ENCODE assay signal across 2 cellular contexts in the genomic region with DNA sequence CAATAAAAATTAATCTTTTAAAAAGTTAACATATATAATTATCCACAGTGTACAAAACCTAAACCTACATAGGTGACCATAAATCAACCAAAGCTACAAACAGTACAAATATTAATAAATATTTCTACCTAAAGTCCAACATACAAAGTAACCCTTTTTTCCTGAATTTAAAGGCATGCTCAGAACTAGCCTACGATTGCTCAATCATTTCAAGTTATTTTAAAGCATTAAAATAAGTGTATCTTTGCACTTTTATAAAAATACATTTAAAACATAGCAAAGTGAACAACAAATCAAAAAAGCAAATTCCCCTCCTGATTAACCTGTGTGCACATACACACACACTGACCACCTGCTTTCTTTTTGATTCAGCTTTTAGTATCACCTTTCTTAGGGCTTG.
TF ChIP-seq lines count a peak whose summit lies in the region.

No MANE protein-coding gene starts in this region.

TF ChIP-seq in IMR-90, 13 proteins besides CTCF, POLR2A, EP300 and RAD21 (continued from another document):
- no peak for TF ChIP-seq MXI1 (IDR thresholded peaks at IDR 0.05; ENCODE audit: borderline replicate concordance, low read depth, low read length)

TF ChIP-seq in HepG2, 621 proteins besides CTCF, POLR2A, EP300 and RAD21 (continued from another document):
- TF ChIP-seq, protein P1, sequence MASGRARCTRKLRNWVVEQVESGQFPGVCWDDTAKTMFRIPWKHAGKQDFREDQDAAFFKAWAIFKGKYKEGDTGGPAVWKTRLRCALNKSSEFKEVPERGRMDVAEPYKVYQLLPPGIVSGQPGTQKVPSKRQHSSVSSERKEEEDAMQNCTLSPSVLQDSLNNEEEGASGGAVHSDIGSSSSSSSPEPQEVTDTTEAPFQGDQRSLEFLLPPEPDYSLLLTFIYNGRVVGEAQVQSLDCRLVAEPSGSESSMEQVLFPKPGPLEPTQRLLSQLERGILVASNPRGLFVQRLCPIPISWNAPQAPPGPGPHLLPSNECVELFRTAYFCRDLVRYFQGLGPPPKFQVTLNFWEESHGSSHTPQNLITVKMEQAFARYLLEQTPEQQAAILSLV (CRISPR knock-in tag; IDR thresholded peaks at IDR 0.05; ENCODE audit: borderline replicate concordance), result no peak
- TF ChIP-seq, protein P2, sequence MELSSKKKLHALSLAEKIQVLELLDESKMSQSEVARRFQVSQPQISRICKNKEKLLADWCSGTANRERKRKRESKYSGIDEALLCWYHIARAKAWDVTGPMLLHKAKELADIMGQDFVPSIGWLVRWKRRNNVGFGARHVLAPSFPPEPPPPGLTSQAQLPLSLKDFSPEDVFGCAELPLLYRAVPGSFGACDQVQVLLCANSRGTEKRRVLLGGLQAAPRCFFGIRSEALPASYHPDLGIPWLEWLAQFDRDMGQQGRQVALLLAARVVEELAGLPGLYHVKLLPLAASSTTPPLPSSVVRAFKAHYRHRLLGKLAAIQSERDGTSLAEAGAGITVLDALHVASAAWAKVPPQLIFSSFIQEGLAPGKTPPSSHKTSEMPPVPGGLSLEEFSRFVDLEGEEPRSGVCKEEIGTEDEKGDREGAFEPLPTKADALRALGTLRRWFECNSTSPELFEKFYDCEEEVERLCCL (CRISPR knock-in tag; IDR thresholded peaks at IDR 0.05; ENCODE audit: borderline replicate concordance), result no peak
- TF ChIP-seq KLF9 (CRISPR knock-in tag; IDR thresholded peaks at IDR 0.05; ENCODE audit: low read depth), result no peak
- no peak for TF ChIP-seq AGO2 (optimal IDR thresholded peaks at IDR 0.05; ENCODE audit: low read depth, low read length)
- TF ChIP-seq, protein P3, sequence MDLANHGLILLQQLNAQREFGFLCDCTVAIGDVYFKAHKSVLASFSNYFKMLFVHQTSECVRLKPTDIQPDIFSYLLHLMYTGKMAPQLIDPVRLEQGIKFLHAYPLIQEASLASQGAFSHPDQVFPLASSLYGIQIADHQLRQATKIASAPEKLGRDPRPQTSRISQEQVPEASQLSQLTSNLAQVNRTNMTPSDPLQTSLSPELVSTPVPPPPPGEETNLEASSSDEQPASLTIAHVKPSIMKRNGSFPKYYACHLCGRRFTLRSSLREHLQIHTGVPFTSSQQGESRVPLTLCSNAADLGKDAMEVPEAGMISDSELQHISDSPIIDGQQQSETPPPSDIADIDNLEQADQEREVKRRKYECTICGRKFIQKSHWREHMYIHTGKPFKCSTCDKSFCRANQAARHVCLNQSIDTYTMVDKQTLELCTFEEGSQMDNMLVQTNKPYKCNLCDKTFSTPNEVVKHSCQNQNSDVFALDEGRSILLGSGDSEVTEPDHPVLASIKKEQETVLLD (CRISPR knock-in tag; IDR thresholded peaks at IDR 0.05; ENCODE audit: low read depth), result no peak
- TF ChIP-seq NR2F1 (CRISPR knock-in tag; IDR thresholded peaks at IDR 0.05), result no peak
- no peak for TF ChIP-seq KLF13 (CRISPR knock-in tag; IDR thresholded peaks at IDR 0.05)
- no peak for TF ChIP-seq KLF6 (CRISPR knock-in tag; IDR thresholded peaks at IDR 0.05)
- no peak for TF ChIP-seq NR2F2 (IDR thresholded peaks at IDR 0.05; ENCODE audit: borderline replicate concordance, low read depth)
- no peak for TF ChIP-seq ZNF430 (CRISPR knock-in tag; IDR thresholded peaks at IDR 0.05)
- no peak for TF ChIP-seq ZNF713 (CRISPR knock-in tag; IDR thresholded peaks at IDR 0.05)
- TF ChIP-seq POGZ (CRISPR knock-in tag; IDR thresholded peaks at IDR 0.05), result no peak
- TF ChIP-seq ZNF782 (CRISPR knock-in tag; IDR thresholded peaks at IDR 0.05; ENCODE audit: borderline replicate concordance), result no peak
- no peak for TF ChIP-seq ZNF7 (CRISPR knock-in tag; IDR thresholded peaks at IDR 0.05)
- TF ChIP-seq ZNF224 (CRISPR knock-in tag; IDR thresholded peaks at IDR 0.05), result no peak
- TF ChIP-seq SUZ12 (IDR thresholded peaks at IDR 0.05; ENCODE audit: low read depth, low read length), result no peak
- TF ChIP-seq ETV5 (CRISPR knock-in tag; IDR thresholded peaks at IDR 0.05; ENCODE audit: borderline replicate concordance), result no peak
- TF ChIP-seq, protein P4, sequence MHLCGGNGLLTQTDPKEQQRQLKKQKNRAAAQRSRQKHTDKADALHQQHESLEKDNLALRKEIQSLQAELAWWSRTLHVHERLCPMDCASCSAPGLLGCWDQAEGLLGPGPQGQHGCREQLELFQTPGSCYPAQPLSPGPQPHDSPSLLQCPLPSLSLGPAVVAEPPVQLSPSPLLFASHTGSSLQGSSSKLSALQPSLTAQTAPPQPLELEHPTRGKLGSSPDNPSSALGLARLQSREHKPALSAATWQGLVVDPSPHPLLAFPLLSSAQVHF (CRISPR knock-in tag; IDR thresholded peaks at IDR 0.05), result no peak
